ENCODE assay signal across 1 cellular context in genomic region chr16:88618182-88618955, GRCh38.
TF ChIP-seq lines count a peak whose summit lies in the region.

No MANE protein-coding gene starts in this region.

TF ChIP-seq in HepG2, 621 proteins besides CTCF, POLR2A, EP300 and RAD21 (continued from another document and continues in another):
- TF ChIP-seq ZNF580 (CRISPR knock-in tag; IDR thresholded peaks at IDR 0.05; ENCODE audit: borderline replicate concordance, low read depth) (peak; percentile 50; the same call in 1 of the 2 replicates), ZBTB34 (CRISPR knock-in tag; IDR thresholded peaks at IDR 0.05) (peak; percentile 92), HNF4A (CRISPR knock-in tag; IDR thresholded peaks at IDR 0.05) (peak; percentile 94), ZSCAN25 (CRISPR knock-in tag; IDR thresholded peaks at IDR 0.05) (no peak), KDM5B (CRISPR knock-in tag; IDR thresholded peaks at IDR 0.05; ENCODE audit: borderline replicate concordance) (peak; percentile 88; the same call in 1 of the 2 replicates), SPEN (CRISPR knock-in tag; IDR thresholded peaks at IDR 0.05; ENCODE audit: low read depth) (peak; percentile 54), CSRNP1 (CRISPR knock-in tag; IDR thresholded peaks at IDR 0.05) (0 out of 2 replicates have a peak, but pooled peaks have one; percentile 27), HCFC1 (IDR thresholded peaks at IDR 0.05; ENCODE audit: low read depth, low read length) (no peak), ZNF280B (CRISPR knock-in tag; IDR thresholded peaks at IDR 0.05; ENCODE audit: borderline replicate concordance) (peak; percentile 15; the same call in 1 of the 2 replicates), ZNF484 (CRISPR knock-in tag; IDR thresholded peaks at IDR 0.05; ENCODE audit: borderline replicate concordance, low read depth) (no peak), FOSL1 (CRISPR knock-in tag; IDR thresholded peaks at IDR 0.05; ENCODE audit: borderline replicate concordance) (0 out of 2 replicates have a peak, but pooled peaks have one; percentile 27), ZSCAN31 (CRISPR knock-in tag; IDR thresholded peaks at IDR 0.05; ENCODE audit: low read depth) (peak; percentile 38; the same call in 1 of the 2 replicates), ARID3A (IDR thresholded peaks at IDR 0.05; ENCODE audit: low read depth, low read length) (no peak), ZNF318 (CRISPR knock-in tag; IDR thresholded peaks at IDR 0.05) (no peak), HBP1 (CRISPR knock-in tag; IDR thresholded peaks at IDR 0.05; ENCODE audit: low read depth) (no peak; the same call in 1 of the 2 replicates), RXRA (CRISPR knock-in tag; IDR thresholded peaks at IDR 0.05) (peak; percentile 92), ZNF451 (CRISPR knock-in tag; IDR thresholded peaks at IDR 0.05) (no peak), RFXAP (CRISPR knock-in tag; IDR thresholded peaks at IDR 0.05; ENCODE audit: borderline replicate concordance) (peak; percentile 68; the same call in 1 of the 2 replicates), SKI (IDR thresholded peaks at IDR 0.05; ENCODE audit: partially characterized antibody) (peak; percentile 61), ZNF567 (CRISPR knock-in tag; IDR thresholded peaks at IDR 0.05; ENCODE audit: borderline replicate concordance) (peak; percentile 35; the same call in 1 of the 2 replicates), ZNF512 (CRISPR knock-in tag; IDR thresholded peaks at IDR 0.05) (no peak), HIVEP1 (CRISPR knock-in tag; IDR thresholded peaks at IDR 0.05) (peak; percentile 93), REXO4 (CRISPR knock-in tag; IDR thresholded peaks at IDR 0.05; ENCODE audit: borderline replicate concordance) (no peak), FOXO1 (CRISPR knock-in tag; IDR thresholded peaks at IDR 0.05) (peak; percentile 22; the same call in 1 of the 2 replicates), BCLAF1 (IDR thresholded peaks at IDR 0.05) (no peak), ZNF83 (CRISPR knock-in tag; IDR thresholded peaks at IDR 0.05; ENCODE audit: borderline replicate concordance) (no peak), ZNF703 (CRISPR knock-in tag; IDR thresholded peaks at IDR 0.05; ENCODE audit: borderline replicate concordance) (no peak), THRA (CRISPR knock-in tag; IDR thresholded peaks at IDR 0.05; ENCODE audit: borderline replicate concordance) (peak; percentile 54; the same call in 1 of the 2 replicates)
